In genomic region chr11:65639623-65640482, GRCh38 we compare ENCODE assay signal across 9 cellular contexts. TPM values are rescaled to one million over a fixed set of nuclear protein-coding genes. Genes with fewer than 3 reads are reported as not detected.
DNase-seq lines count a peak whose midpoint lies in the region; ATAC-seq and TF ChIP-seq lines count a peak whose summit lies in the region.
"Had no signal": no experiment of that assay in that cellular context is flagged by ENCODE, and none has a peak within 500 bp of the region (broad histone marks: within the 10 kb centered on the region; RNA-seq: fewer than 3 reads in every experiment).

No MANE protein-coding gene starts in this region.

- H3K27ac ChIP-seq in vagina: peak overlapping the region; percentile 54

- no peaks in the 10 kb centered on the region for H3K9me3 ChIP-seq in mononuclear cell (ENCODE audit: low read depth, low read length)
- H3K9me3 ChIP-seq in vagina: no peaks in the 10 kb centered on the region

- H3K36me3 ChIP-seq in vagina: peaks cover 0 to 29% of the 10 kb centered on the region in 2 donors

- peak; percentile 61 for DNase-seq in Right ventricle myocardium superior
- no peak for DNase-seq in cardiac septum (ENCODE audit: low spot score)
- DNase-seq in NAMALWA (ENCODE audit: low spot score): peak; percentile 99
- DNase-seq in activated effector memory CD4-positive, alpha-beta T cell treated with Interleukin-2 at 50 U/mL for 16 hours: peak; percentile 63
- no peak for DNase-seq in vagina (ENCODE audit: extremely low spot score in 2 of 2)
- no peak for DNase-seq in AG20443 (ENCODE audit: low spot score)
- no peak for DNase-seq in NCI-H146 (lab: John Stamatoyannopoulos, UW)

- no peak for TF ChIP-seq CTCF in vagina (IDR thresholded peaks at IDR 0.05)

- ATAC-seq in Right ventricle myocardium superior (ENCODE audit: poor library complexity): peak; percentile 1

- intact Hi-C loops in Right ventricle myocardium superior (cut with DNase I): loop anchor here (10.0 kb wide), 1 partner anchor 65 kb away; no protein-coding TSS in a partner anchor
- intact Hi-C loops in cardiac septum (cut with DNase I): no loop called here
- intact Hi-C loops in vagina (cut with DNase I): no loop called here

- TF ChIP-seq POLR2A in vagina (IDR thresholded peaks at IDR 0.05): no peak

- H3K4me1 ChIP-seq in mononuclear cell (ENCODE audit: insufficient read depth, low read length) (peaks cover 68% of the 10 kb centered on the region), vagina (peaks cover 46% of the 10 kb centered on the region)

- H3K4me3 ChIP-seq in mononuclear cell (ENCODE audit: low read length) (peak overlapping the region; percentile 55), vagina (peak overlapping the region in 1 of 2 donors; percentile 12)

- H3K27me3 ChIP-seq in mononuclear cell (ENCODE audit: insufficient read depth, low read length) (no peaks in the 10 kb centered on the region), vagina (no peaks in the 10 kb centered on the region)

RNA-seq across cellular contexts. Expression of gene SIPA1, which starts 2.0 kb away (rescaled TPM):
- total RNA-seq in Right ventricle myocardium superior (22.5 TPM), cardiac septum (29.7 TPM), mononuclear cell (75.2 TPM), vagina (63.3 TPM)

RNA-seq across cellular contexts. Expression of gene RELA, which starts 22.9 kb away (rescaled TPM):
- total RNA-seq in Right ventricle myocardium superior (31.0 TPM), cardiac septum (45.0 TPM), mononuclear cell (107 TPM), vagina (59.2 TPM)

RNA-seq across cellular contexts. Expression of gene PCNX3, which starts 24.3 kb away (rescaled TPM):
- total RNA-seq in Right ventricle myocardium superior: 9.3 TPM
- 15.9 TPM for total RNA-seq in cardiac septum
- 15.0 TPM for total RNA-seq in mononuclear cell
- 24.8 TPM for total RNA-seq in vagina

RNA-seq across cellular contexts. Expression of gene MAP3K11, which starts 25.8 kb away (rescaled TPM):
- total RNA-seq in Right ventricle myocardium superior: 38.5 TPM
- 42.5 TPM for total RNA-seq in cardiac septum
- total RNA-seq in mononuclear cell: 41.1 TPM
- total RNA-seq in vagina: 38.1 TPM

RNA-seq across cellular contexts. Expression of gene KCNK7, which starts 44.3 kb away (rescaled TPM):
- total RNA-seq in Right ventricle myocardium superior (0.81 TPM), cardiac septum (1.5 TPM), mononuclear cell (1.7 TPM), vagina (12.0 TPM)
- total RNA-seq: Daoy had no signal

Comparison
In these comparisons a context has a peak if more than half of its experiments do, and no peak if none do; other contexts are left out.
1. DNase-seq: peak in Right ventricle myocardium superior (single experiment), NAMALWA (single experiment) and activated effector memory CD4-positive, alpha-beta T cell treated with Interleukin-2 at 50 U/mL for 16 hours (single experiment); none in cardiac septum (single experiment), vagina (0 of 2), AG20443 (single experiment) and NCI-H146 (single experiment).